Comparison of ENCODE assay signal across 19 cellular contexts in genomic region chrX:153706799-153707198, GRCh38. TPM values are rescaled to one million over a fixed set of nuclear protein-coding genes. Genes with fewer than 3 reads are reported as not detected.
"Had no signal": no experiment of that assay in that cellular context is flagged by ENCODE, and none has a peak within 500 bp of the region (broad histone marks: within the 10 kb centered on the region; RNA-seq: fewer than 3 reads in every experiment).

No MANE protein-coding gene starts in this region.

- DNase-seq: activated B cell treated with CpG ODN at 0.5 μM for 24 hours; activated CD4-positive, alpha-beta T cell treated with anti-CD3 and anti-CD28 coated beads, Interleukin-2, amount 50 U/mL, for 1 hour; activated effector memory CD4-positive, alpha-beta T cell treated with anti-CD3 and anti-CD28 coated beads, Interleukin-2, amount 50 U/mL, for 16 hours; activated T-cell treated with anti-CD3 and anti-CD28 coated beads for 4 hours; aorta; colonic mucosa; effector CD4-positive, alpha-beta T cell; kidney glomerular epithelial cell; lower lobe of right lung; naive thymus-derived CD4-positive, alpha-beta T cell; occipital lobe; tibial artery had no signal

- ATAC-seq: gastroesophageal sphincter; lower lobe of right lung; naive thymus-derived CD4-positive, alpha-beta T cell had no signal

- H2AFZ ChIP-seq: hepatocyte had no signal

- H3K27ac ChIP-seq: colonic mucosa, hepatocyte, lower lobe of right lung, tibial artery, vagina had no signal

- H3K79me2 ChIP-seq: hepatocyte had no signal

- H3K4me2 ChIP-seq: hepatocyte had no signal

- H3K4me1 ChIP-seq: colonic mucosa, lower lobe of right lung, vagina had no signal

- H3K4me1 Mint-ChIP-seq: activated B cell treated with CpG ODN at 0.5 μM for 24 hours had no signal

- H3K9me3 ChIP-seq: colonic mucosa, gastroesophageal sphincter, lower lobe of right lung, tibial artery, vagina had no signal

- H3K4me3 Mint-ChIP-seq: activated B cell treated with CpG ODN at 0.5 μM for 24 hours; naive thymus-derived CD4-positive, alpha-beta T cell; T-helper 1 cell treated with Interleukin-12 subunit alpha and Interleukin-12 subunit beta and Interleukin-4 antibody, amounts not matched to agents 30 μg/mL and 1 μg/mL, for 36 hours had no signal

- H3K36me3 ChIP-seq: colonic mucosa had no signal

- H3K27me3 ChIP-seq: colonic mucosa, gastroesophageal sphincter, hepatocyte, tibial artery, vagina had no signal

- FAIRE-seq: TTC549 had no signal

- H3K4me3 ChIP-seq: colonic mucosa, gastroesophageal sphincter, hepatocyte, lower lobe of right lung, tibial artery, vagina had no signal

- H3K9me3 Mint-ChIP-seq: activated B cell treated with CpG ODN at 0.5 μM for 24 hours; T-helper 1 cell treated with Interleukin-12 subunit alpha and Interleukin-12 subunit beta and Interleukin-4 antibody, amounts not matched to agents 30 μg/mL and 1 μg/mL, for 36 hours had no signal

- H3K27ac Mint-ChIP-seq: activated B cell treated with CpG ODN at 0.5 μM for 24 hours; T-helper 1 cell treated with Interleukin-12 subunit alpha and Interleukin-12 subunit beta and Interleukin-4 antibody, amounts not matched to agents 30 μg/mL and 1 μg/mL, for 36 hours had no signal

- H3K27me3 Mint-ChIP-seq: activated B cell treated with CpG ODN at 0.5 μM for 24 hours; naive thymus-derived CD4-positive, alpha-beta T cell had no signal

RNA-seq across cellular contexts. Expression of gene PNCK, which starts 33.2 kb away (rescaled TPM):
- total RNA-seq: activated B cell treated with CpG ODN at 0.5 μM for 24 hours; activated CD8-positive, alpha-beta memory T cell treated with anti-CD3 and anti-CD28 coated beads for 36 hours; lower lobe of right lung; pulmonary artery endothelial cell had no signal
- polyA plus RNA-seq: naive thymus-derived CD4-positive, alpha-beta T cell had no signal

RNA-seq across cellular contexts. Expression of gene PLXNB3, which starts 57.2 kb away (rescaled TPM):
- total RNA-seq: activated B cell treated with CpG ODN at 0.5 μM for 24 hours had no signal
- polyA plus RNA-seq: naive thymus-derived CD4-positive, alpha-beta T cell had no signal
